27 cellular contexts compared by ENCODE assay signal in the genomic region with DNA sequence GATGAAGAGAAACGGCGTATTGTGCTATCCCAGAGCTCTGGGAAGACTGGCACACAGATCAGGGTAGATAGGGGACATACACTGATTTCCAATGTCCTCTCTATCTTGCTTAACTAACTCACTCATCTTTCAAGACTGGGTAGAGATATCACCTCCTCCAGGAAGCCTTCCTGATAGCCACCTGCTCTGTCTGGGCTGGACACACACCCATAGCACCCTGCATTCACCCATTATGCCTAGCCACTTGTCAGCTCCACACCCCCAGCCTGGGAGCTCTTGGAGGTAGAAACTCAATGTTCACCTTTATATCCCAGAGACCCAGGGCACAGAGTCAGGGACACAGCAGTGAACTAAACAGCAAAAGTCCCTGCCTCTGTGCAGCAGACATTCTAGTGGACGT. TPM values are rescaled to one million over a fixed set of nuclear protein-coding genes. Genes with fewer than 3 reads are reported as not detected.
A peak's percentile ranks its signal among the peaks of the same experiment; 100 is the strongest.
DNase-seq lines count a peak whose midpoint lies in the region; ATAC-seq, FAIRE-seq and TF ChIP-seq lines count a peak whose summit lies in the region.
"Had no signal": no experiment of that assay in that cellular context is flagged by ENCODE, and none has a peak within 500 bp of the region (broad histone marks: within the 10 kb centered on the region; RNA-seq: fewer than 3 reads in every experiment).

No MANE protein-coding gene starts in this region.

- H3K4me2 ChIP-seq in astrocyte (ENCODE audit: low read length): no peak overlapping the region
- H3K4me2 ChIP-seq: KMS-11 had no signal

- peaks cover 40% of the 10 kb centered on the region for H3K4me1 ChIP-seq in astrocyte (ENCODE audit: insufficient read depth, low read length)
- H3K4me1 ChIP-seq: prostate gland had no signal

- DNase-seq in Right ventricle myocardium inferior (ENCODE audit: missing footprints): peak; percentile 15
- DNase-seq in left ventricle myocardium superior: no peak
- no peak for DNase-seq in astrocyte (ENCODE audit: low read depth)
- no peak for DNase-seq in naive thymus-derived CD8-positive, alpha-beta T cell
- DNase-seq in type B pancreatic cell (ENCODE audit: extremely low spot score, unreplicated experiment): no peak
- no peak for DNase-seq in NCI-H1417 (lab: John Stamatoyannopoulos, UW)
- DNase-seq: activated CD4-positive, alpha-beta T cell treated with anti-CD3 and anti-CD28 coated beads, Interleukin-2, amount 10 ng/mL, durations not matched to agents 24 days and 14 days; activated CD8-positive, alpha-beta memory T cell treated with anti-CD3 and anti-CD28 coated beads, Interleukin-2, amount 50 U/mL, for 4 hours; activated effector memory CD4-positive, alpha-beta T cell treated with anti-CD3 and anti-CD28 coated beads, Interleukin-2, amount 50 U/mL, for 16 hours; C1 segment of cervical spinal cord; effector CD4-positive, alpha-beta T cell; NCI-H187 treated with DMSO at 0.1 percent for 48 hours; NCI-H226; NCI-H774; SIG-M5; stimulated activated CD4-positive, alpha-beta T cell treated with anti-CD3 and anti-CD28 coated beads, Interleukin-2, amount 100 ng/mL, for 48 hours had no signal

- H3K9me3 Mint-ChIP-seq in astrocyte (ENCODE audit: unreplicated experiment) (no peaks in the 10 kb centered on the region), type B pancreatic cell (peaks cover 4% of the 10 kb centered on the region)
- H3K9me3 Mint-ChIP-seq in naive thymus-derived CD8-positive, alpha-beta T cell: peaks cover 0 to 16% (median 7%) of the 10 kb centered on the region in 9 donors

- H2AFZ ChIP-seq in astrocyte (ENCODE audit: low read depth, low read length): no peak overlapping the region

- H3K27me3 Mint-ChIP-seq in astrocyte (ENCODE audit: low read depth, unreplicated experiment): no peaks in the 10 kb centered on the region
- no peaks in the 10 kb centered on the region for H3K27me3 Mint-ChIP-seq in naive thymus-derived CD8-positive, alpha-beta T cell
- no peaks in the 10 kb centered on the region for H3K27me3 Mint-ChIP-seq in type B pancreatic cell
- H3K27me3 Mint-ChIP-seq: activated CD4-positive, alpha-beta T cell treated with anti-CD3 and anti-CD28 coated beads, Interleukin-2, amount 10 ng/mL, durations not matched to agents 24 days and 14 days; central memory CD8-positive, alpha-beta T cell; natural killer cell treated with Interleukin-12 subunit alpha and Interleukin-12 subunit beta and Interleukin-15 and Interleukin-18, amount 100 ng/mL, for 72 hours; stimulated activated naive CD8-positive, alpha-beta T cell treated with anti-CD3 and anti-CD28 coated beads, Interleukin-15, Interleukin-2, amounts not matched to agents 100 ng/mL and 50 ng/mL, for 24 hours had no signal

- peaks cover 100% of the 10 kb centered on the region for H4K20me1 ChIP-seq in astrocyte (ENCODE audit: insufficient read depth, low read length)

- TF ChIP-seq CTCF in astrocyte (IDR thresholded peaks at IDR 0.05; ENCODE audit: insufficient read depth, low read depth, low read length): no peak
- TF ChIP-seq CTCF in type B pancreatic cell (conservative IDR thresholded peaks at IDR 0.05): no peak

- H3K36me3 ChIP-seq in astrocyte (ENCODE audit: insufficient read depth, low read length): peaks cover 58% of the 10 kb centered on the region
- H3K36me3 ChIP-seq: prostate gland had no signal

- peaks cover 100% of the 10 kb centered on the region for H3K79me2 ChIP-seq in astrocyte (ENCODE audit: insufficient read depth, low read length)

- FAIRE-seq in astrocyte (lab: Jason Lieb, UNC): no peak
- FAIRE-seq: G401.6, keratinocyte had no signal

- H3K4me3 ChIP-seq in astrocyte (ENCODE audit: insufficient read depth, low read depth, low read length): no peak overlapping the region
- H3K4me3 ChIP-seq: prostate gland, skin epidermis had no signal

- no peak for ATAC-seq in Right ventricle myocardium inferior
- ATAC-seq in left ventricle myocardium superior: no peak
- no peak for ATAC-seq in naive thymus-derived CD8-positive, alpha-beta T cell
- ATAC-seq in HG02852 (IDR thresholded peaks at IDR 0.05; ENCODE audit: unreplicated experiment): no peak
- ATAC-seq in GM21529 (IDR thresholded peaks at IDR 0.05; ENCODE audit: unreplicated experiment): no peak
- ATAC-seq: natural killer cell treated with Interleukin-12 subunit alpha and Interleukin-12 subunit beta and Interleukin-15 and Interleukin-18, amount 100 ng/mL, for 72 hours had no signal

- H3K4me1 Mint-ChIP-seq in astrocyte (ENCODE audit: low read depth, unreplicated experiment) (peaks cover 84% of the 10 kb centered on the region), type B pancreatic cell (ENCODE audit: unreplicated experiment) (peaks cover 45% of the 10 kb centered on the region)
- peaks cover 54 to 97% (median 87%) of the 10 kb centered on the region in 4 donors for H3K4me1 Mint-ChIP-seq in naive thymus-derived CD8-positive, alpha-beta T cell
- H3K4me1 Mint-ChIP-seq: central memory CD8-positive, alpha-beta T cell; memory B cell had no signal

- H3K27ac ChIP-seq in astrocyte (ENCODE audit: low read depth, low read length): no peak overlapping the region
- H3K27ac ChIP-seq: KMS-11 had no signal

- H3K27me3 ChIP-seq in astrocyte (ENCODE audit: insufficient read depth, low read length): no peaks in the 10 kb centered on the region

- H3K9me3 ChIP-seq in astrocyte (ENCODE audit: insufficient read depth, low read depth, low read length): no peaks in the 10 kb centered on the region
- H3K9me3 ChIP-seq: prostate gland had no signal

- H3K36me3 Mint-ChIP-seq in astrocyte (ENCODE audit: low read depth, unreplicated experiment) (peaks cover 33% of the 10 kb centered on the region), type B pancreatic cell (peaks cover 35% of the 10 kb centered on the region)
- peaks cover 10 to 60% (median 31%) of the 10 kb centered on the region in 3 donors for H3K36me3 Mint-ChIP-seq in naive thymus-derived CD8-positive, alpha-beta T cell

- H3K27ac Mint-ChIP-seq in astrocyte (ENCODE audit: unreplicated experiment): peak overlapping the region; percentile 28
- peak overlapping the region; percentile 82 to 98 (median 93) for H3K27ac Mint-ChIP-seq in naive thymus-derived CD8-positive, alpha-beta T cell
- H3K27ac Mint-ChIP-seq in type B pancreatic cell: peak overlapping the region; percentile 13
- H3K27ac Mint-ChIP-seq: memory B cell; natural killer cell treated with Interleukin-12 subunit alpha and Interleukin-12 subunit beta and Interleukin-15 and Interleukin-18, amount 100 ng/mL, for 72 hours had no signal

- POLR2A ChIA-PET in naive thymus-derived CD8-positive, alpha-beta T cell (lab: Charles Lee): interaction anchor here (1.2 to 4.0 kb wide), 8 partner anchors 10 to 53 kb away, joined by 3 to 21 read pairs (median 10); partner anchors contain the start of gene ACTN1

- H3K9ac ChIP-seq in astrocyte (ENCODE audit: low read length): no peak overlapping the region
- H3K9ac ChIP-seq: KMS-11 had no signal

- H3K4me3 Mint-ChIP-seq in astrocyte (ENCODE audit: unreplicated experiment) (peak overlapping the region; percentile 22), type B pancreatic cell (no peak overlapping the region)
- H3K4me3 Mint-ChIP-seq in naive thymus-derived CD8-positive, alpha-beta T cell: peak overlapping the region in 7 of 10 donors; percentile 16 to 80 (median 56)
- H3K4me3 Mint-ChIP-seq: activated CD4-positive, alpha-beta T cell treated with anti-CD3 and anti-CD28 coated beads, Interleukin-2, amount 10 ng/mL, durations not matched to agents 24 days and 14 days; central memory CD8-positive, alpha-beta T cell; memory B cell; natural killer cell treated with Interleukin-12 subunit alpha and Interleukin-12 subunit beta and Interleukin-15 and Interleukin-18, amount 100 ng/mL, for 72 hours; stimulated activated naive CD8-positive, alpha-beta T cell treated with anti-CD3 and anti-CD28 coated beads, Interleukin-15, Interleukin-2, amounts not matched to agents 100 ng/mL and 50 ng/mL, for 24 hours had no signal

- intact Hi-C loops in Right ventricle myocardium inferior (cut with DNase I): no loop called here
- intact Hi-C loops in left ventricle myocardium superior (cut with micrococcal nuclease): no loop called here

RNA-seq across cellular contexts. Expression of gene ACTN1, which starts 52.0 kb away (rescaled TPM):
- total RNA-seq in Right ventricle myocardium inferior (136 TPM), left ventricle myocardium superior (90.5 TPM), astrocyte (1,163 and 1,186 TPM in 2 replicates), type B pancreatic cell (ENCODE audit: low replicate concordance) (128 and 176 TPM in 2 replicates)
- 100 to 1,000 TPM; 333 to 341 TPM for total RNA-seq in naive thymus-derived CD8-positive, alpha-beta T cell
- 100 to 1,000 TPM; 144 to 436 (median 267) TPM for polyA plus RNA-seq in naive thymus-derived CD8-positive, alpha-beta T cell

Comparison
In these comparisons a context has a peak if more than half of its experiments do, and no peak if none do; other contexts are left out.
1. H3K27ac Mint-ChIP-seq: peak in every context shown above with its lines; median percentile 93 in naive thymus-derived CD8-positive, alpha-beta T cell; 28 in astrocyte; 13 in type B pancreatic cell.